3 cellular contexts compared by ENCODE assay signal in the genomic region with DNA sequence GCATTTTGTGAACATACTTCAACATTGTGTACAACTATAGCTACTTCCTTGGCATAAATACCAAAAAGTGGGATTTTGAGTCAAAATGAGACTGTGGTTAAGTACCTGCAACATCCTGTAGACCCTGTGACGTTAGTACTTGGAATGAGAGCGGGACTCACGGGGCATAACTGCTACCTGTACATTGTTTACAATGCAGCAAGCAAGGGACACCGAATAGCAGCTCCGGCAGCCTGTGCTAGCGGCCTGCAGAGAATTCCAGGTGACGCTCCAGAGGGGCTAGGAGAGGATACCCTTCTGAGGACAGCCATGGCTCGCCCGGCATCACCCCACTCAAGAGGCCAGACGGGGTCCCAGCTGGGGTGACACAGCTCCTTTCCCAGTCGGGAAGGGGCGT.
A peak's percentile ranks its signal among the peaks of the same experiment; 100 is the strongest.
TF ChIP-seq lines count a peak whose summit lies in the region.

No MANE protein-coding gene starts in this region.

TF ChIP-seq in A549, 52 proteins besides CTCF, POLR2A, EP300 and RAD21:
- no peak for TF ChIP-seq HOXB13 (CRISPR knock-in tag; IDR thresholded peaks at IDR 0.05; ENCODE audit: low read depth)
- no peak for TF ChIP-seq RCOR1 (IDR thresholded peaks at IDR 0.05; ENCODE audit: low read depth, low read length)
- TF ChIP-seq, protein P1, sequence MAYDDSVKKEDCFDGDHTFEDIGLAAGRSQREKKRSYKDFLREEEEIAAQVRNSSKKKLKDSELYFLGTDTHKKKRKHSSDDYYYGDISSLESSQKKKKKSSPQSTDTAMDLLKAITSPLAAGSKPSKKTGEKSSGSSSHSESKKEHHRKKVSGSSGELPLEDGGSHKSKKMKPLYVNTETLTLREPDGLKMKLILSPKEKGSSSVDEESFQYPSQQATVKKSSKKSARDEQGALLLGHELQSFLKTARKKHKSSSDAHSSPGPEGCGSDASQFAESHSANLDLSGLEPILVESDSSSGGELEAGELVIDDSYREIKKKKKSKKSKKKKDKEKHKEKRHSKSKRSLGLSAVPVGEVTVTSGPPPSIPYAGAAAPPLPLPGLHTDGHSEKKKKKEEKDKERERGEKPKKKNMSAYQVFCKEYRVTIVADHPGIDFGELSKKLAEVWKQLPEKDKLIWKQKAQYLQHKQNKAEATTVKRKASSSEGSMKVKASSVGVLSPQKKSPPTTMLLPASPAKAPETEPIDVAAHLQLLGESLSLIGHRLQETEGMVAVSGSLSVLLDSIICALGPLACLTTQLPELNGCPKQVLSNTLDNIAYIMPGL (CRISPR knock-in tag; IDR thresholded peaks at IDR 0.05; ENCODE audit: borderline replicate concordance), result no peak
- no peak for TF ChIP-seq JUN (IDR thresholded peaks at IDR 0.05)
- TF ChIP-seq, protein P2, sequence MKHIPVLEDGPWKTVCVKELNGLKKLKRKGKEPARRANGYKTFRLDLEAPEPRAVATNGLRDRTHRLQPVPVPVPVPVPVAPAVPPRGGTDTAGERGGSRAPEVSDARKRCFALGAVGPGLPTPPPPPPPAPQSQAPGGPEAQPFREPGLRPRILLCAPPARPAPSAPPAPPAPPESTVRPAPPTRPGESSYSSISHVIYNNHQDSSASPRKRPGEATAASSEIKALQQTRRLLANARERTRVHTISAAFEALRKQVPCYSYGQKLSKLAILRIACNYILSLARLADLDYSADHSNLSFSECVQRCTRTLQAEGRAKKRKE (CRISPR knock-in tag; IDR thresholded peaks at IDR 0.05; ENCODE audit: low read depth), result no peak
- no peak for TF ChIP-seq EHMT2 (IDR thresholded peaks at IDR 0.05; ENCODE audit: low read depth)
- TF ChIP-seq, protein P3, sequence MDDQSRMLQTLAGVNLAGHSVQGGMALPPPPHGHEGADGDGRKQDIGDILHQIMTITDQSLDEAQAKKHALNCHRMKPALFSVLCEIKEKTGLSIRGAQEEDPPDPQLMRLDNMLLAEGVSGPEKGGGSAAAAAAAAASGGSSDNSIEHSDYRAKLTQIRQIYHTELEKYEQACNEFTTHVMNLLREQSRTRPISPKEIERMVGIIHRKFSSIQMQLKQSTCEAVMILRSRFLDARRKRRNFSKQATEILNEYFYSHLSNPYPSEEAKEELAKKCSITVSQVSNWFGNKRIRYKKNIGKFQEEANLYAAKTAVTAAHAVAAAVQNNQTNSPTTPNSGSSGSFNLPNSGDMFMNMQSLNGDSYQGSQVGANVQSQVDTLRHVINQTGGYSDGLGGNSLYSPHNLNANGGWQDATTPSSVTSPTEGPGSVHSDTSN (IDR thresholded peaks at IDR 0.05), result no peak
- no peak for TF ChIP-seq FOSL2 (IDR thresholded peaks at IDR 0.05)
- no peak for TF ChIP-seq FOSL2 (CRISPR knock-in tag; IDR thresholded peaks at IDR 0.05)
- no peak for TF ChIP-seq MYC (IDR thresholded peaks at IDR 0.05; ENCODE audit: borderline replicate concordance, low read length)
- TF ChIP-seq CBX8 (IDR thresholded peaks at IDR 0.05), result no peak

TF ChIP-seq in GM23338, 12 proteins besides CTCF, POLR2A, EP300 and RAD21 (continues in another document):
- TF ChIP-seq POLR2AphosphoS5 (IDR thresholded peaks at IDR 0.05; ENCODE audit: low read depth), result no peak
- TF ChIP-seq ZNF331 (CRISPR knock-in tag; IDR thresholded peaks at IDR 0.05; ENCODE audit: low read depth), result no peak
- no peak for TF ChIP-seq ZNF114 (CRISPR knock-in tag; IDR thresholded peaks at IDR 0.05)
- TF ChIP-seq, protein P4, sequence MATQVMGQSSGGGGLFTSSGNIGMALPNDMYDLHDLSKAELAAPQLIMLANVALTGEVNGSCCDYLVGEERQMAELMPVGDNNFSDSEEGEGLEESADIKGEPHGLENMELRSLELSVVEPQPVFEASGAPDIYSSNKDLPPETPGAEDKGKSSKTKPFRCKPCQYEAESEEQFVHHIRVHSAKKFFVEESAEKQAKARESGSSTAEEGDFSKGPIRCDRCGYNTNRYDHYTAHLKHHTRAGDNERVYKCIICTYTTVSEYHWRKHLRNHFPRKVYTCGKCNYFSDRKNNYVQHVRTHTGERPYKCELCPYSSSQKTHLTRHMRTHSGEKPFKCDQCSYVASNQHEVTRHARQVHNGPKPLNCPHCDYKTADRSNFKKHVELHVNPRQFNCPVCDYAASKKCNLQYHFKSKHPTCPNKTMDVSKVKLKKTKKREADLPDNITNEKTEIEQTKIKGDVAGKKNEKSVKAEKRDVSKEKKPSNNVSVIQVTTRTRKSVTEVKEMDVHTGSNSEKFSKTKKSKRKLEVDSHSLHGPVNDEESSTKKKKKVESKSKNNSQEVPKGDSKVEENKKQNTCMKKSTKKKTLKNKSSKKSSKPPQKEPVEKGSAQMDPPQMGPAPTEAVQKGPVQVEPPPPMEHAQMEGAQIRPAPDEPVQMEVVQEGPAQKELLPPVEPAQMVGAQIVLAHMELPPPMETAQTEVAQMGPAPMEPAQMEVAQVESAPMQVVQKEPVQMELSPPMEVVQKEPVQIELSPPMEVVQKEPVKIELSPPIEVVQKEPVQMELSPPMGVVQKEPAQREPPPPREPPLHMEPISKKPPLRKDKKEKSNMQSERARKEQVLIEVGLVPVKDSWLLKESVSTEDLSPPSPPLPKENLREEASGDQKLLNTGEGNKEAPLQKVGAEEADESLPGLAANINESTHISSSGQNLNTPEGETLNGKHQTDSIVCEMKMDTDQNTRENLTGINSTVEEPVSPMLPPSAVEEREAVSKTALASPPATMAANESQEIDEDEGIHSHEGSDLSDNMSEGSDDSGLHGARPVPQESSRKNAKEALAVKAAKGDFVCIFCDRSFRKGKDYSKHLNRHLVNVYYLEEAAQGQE (IDR thresholded peaks at IDR 0.05; ENCODE audit: unreplicated experiment), result no peak
- TF ChIP-seq, protein P5, sequence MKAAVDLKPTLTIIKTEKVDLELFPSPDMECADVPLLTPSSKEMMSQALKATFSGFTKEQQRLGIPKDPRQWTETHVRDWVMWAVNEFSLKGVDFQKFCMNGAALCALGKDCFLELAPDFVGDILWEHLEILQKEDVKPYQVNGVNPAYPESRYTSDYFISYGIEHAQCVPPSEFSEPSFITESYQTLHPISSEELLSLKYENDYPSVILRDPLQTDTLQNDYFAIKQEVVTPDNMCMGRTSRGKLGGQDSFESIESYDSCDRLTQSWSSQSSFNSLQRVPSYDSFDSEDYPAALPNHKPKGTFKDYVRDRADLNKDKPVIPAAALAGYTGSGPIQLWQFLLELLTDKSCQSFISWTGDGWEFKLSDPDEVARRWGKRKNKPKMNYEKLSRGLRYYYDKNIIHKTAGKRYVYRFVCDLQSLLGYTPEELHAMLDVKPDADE (IDR thresholded peaks at IDR 0.05), result no peak
- no peak for TF ChIP-seq CREB1 (CRISPR knock-in tag; IDR thresholded peaks at IDR 0.05; ENCODE audit: low read depth)
- no peak for TF ChIP-seq JUNB (IDR thresholded peaks at IDR 0.05; ENCODE audit: unreplicated experiment)
- no peak for TF ChIP-seq EZH2phosphoT487 (IDR thresholded peaks at IDR 0.05; ENCODE audit: unreplicated experiment)
- no peak for TF ChIP-seq NANOG (IDR thresholded peaks at IDR 0.05; ENCODE audit: borderline replicate concordance)
- no peak for TF ChIP-seq EZH2 (IDR thresholded peaks at IDR 0.05; ENCODE audit: low read depth, unreplicated experiment)
- TF ChIP-seq STAT1 (IDR thresholded peaks at IDR 0.05; ENCODE audit: unreplicated experiment), result no peak

TF ChIP-seq in HepG2, 621 proteins besides CTCF, POLR2A, EP300 and RAD21 (continues in another document):
- TF ChIP-seq BCL6 (CRISPR knock-in tag; IDR thresholded peaks at IDR 0.05), result no peak
- no peak for TF ChIP-seq ZNF883 (CRISPR knock-in tag; IDR thresholded peaks at IDR 0.05; ENCODE audit: not compliant biosample characterization)
- TF ChIP-seq RCOR2 (CRISPR knock-in tag; IDR thresholded peaks at IDR 0.05), result no peak
- no peak for TF ChIP-seq ZNF75D (CRISPR knock-in tag; IDR thresholded peaks at IDR 0.05; ENCODE audit: borderline replicate concordance)
- no peak for TF ChIP-seq ZFP82 (CRISPR knock-in tag; IDR thresholded peaks at IDR 0.05; ENCODE audit: borderline replicate concordance)
- TF ChIP-seq, protein P6, sequence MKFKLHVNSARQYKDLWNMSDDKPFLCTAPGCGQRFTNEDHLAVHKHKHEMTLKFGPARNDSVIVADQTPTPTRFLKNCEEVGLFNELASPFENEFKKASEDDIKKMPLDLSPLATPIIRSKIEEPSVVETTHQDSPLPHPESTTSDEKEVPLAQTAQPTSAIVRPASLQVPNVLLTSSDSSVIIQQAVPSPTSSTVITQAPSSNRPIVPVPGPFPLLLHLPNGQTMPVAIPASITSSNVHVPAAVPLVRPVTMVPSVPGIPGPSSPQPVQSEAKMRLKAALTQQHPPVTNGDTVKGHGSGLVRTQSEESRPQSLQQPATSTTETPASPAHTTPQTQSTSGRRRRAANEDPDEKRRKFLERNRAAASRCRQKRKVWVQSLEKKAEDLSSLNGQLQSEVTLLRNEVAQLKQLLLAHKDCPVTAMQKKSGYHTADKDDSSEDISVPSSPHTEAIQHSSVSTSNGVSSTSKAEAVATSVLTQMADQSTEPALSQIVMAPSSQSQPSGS (CRISPR knock-in tag; IDR thresholded peaks at IDR 0.05), result 0 out of 2 replicates have a peak, but pooled peaks have one; percentile 3
- TF ChIP-seq ZNF329 (CRISPR knock-in tag; IDR thresholded peaks at IDR 0.05; ENCODE audit: low read depth), result no peak
- TF ChIP-seq SALL2 (CRISPR knock-in tag; IDR thresholded peaks at IDR 0.05), result no peak
- TF ChIP-seq KAT2B (IDR thresholded peaks at IDR 0.05; ENCODE audit: borderline replicate concordance, low read depth, low read length), result no peak
- TF ChIP-seq ISL2 (CRISPR knock-in tag; IDR thresholded peaks at IDR 0.05), result 0 out of 2 replicates have a peak, but pooled peaks have one; percentile 9
- TF ChIP-seq IKZF4 (CRISPR knock-in tag; IDR thresholded peaks at IDR 0.05; ENCODE audit: borderline replicate concordance, low read depth, not compliant biosample characterization), result no peak
- TF ChIP-seq, protein P7, sequence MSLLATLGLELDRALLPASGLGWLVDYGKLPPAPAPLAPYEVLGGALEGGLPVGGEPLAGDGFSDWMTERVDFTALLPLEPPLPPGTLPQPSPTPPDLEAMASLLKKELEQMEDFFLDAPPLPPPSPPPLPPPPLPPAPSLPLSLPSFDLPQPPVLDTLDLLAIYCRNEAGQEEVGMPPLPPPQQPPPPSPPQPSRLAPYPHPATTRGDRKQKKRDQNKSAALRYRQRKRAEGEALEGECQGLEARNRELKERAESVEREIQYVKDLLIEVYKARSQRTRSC (CRISPR knock-in tag; IDR thresholded peaks at IDR 0.05; ENCODE audit: low read depth), result no peak
- TF ChIP-seq, protein P8, sequence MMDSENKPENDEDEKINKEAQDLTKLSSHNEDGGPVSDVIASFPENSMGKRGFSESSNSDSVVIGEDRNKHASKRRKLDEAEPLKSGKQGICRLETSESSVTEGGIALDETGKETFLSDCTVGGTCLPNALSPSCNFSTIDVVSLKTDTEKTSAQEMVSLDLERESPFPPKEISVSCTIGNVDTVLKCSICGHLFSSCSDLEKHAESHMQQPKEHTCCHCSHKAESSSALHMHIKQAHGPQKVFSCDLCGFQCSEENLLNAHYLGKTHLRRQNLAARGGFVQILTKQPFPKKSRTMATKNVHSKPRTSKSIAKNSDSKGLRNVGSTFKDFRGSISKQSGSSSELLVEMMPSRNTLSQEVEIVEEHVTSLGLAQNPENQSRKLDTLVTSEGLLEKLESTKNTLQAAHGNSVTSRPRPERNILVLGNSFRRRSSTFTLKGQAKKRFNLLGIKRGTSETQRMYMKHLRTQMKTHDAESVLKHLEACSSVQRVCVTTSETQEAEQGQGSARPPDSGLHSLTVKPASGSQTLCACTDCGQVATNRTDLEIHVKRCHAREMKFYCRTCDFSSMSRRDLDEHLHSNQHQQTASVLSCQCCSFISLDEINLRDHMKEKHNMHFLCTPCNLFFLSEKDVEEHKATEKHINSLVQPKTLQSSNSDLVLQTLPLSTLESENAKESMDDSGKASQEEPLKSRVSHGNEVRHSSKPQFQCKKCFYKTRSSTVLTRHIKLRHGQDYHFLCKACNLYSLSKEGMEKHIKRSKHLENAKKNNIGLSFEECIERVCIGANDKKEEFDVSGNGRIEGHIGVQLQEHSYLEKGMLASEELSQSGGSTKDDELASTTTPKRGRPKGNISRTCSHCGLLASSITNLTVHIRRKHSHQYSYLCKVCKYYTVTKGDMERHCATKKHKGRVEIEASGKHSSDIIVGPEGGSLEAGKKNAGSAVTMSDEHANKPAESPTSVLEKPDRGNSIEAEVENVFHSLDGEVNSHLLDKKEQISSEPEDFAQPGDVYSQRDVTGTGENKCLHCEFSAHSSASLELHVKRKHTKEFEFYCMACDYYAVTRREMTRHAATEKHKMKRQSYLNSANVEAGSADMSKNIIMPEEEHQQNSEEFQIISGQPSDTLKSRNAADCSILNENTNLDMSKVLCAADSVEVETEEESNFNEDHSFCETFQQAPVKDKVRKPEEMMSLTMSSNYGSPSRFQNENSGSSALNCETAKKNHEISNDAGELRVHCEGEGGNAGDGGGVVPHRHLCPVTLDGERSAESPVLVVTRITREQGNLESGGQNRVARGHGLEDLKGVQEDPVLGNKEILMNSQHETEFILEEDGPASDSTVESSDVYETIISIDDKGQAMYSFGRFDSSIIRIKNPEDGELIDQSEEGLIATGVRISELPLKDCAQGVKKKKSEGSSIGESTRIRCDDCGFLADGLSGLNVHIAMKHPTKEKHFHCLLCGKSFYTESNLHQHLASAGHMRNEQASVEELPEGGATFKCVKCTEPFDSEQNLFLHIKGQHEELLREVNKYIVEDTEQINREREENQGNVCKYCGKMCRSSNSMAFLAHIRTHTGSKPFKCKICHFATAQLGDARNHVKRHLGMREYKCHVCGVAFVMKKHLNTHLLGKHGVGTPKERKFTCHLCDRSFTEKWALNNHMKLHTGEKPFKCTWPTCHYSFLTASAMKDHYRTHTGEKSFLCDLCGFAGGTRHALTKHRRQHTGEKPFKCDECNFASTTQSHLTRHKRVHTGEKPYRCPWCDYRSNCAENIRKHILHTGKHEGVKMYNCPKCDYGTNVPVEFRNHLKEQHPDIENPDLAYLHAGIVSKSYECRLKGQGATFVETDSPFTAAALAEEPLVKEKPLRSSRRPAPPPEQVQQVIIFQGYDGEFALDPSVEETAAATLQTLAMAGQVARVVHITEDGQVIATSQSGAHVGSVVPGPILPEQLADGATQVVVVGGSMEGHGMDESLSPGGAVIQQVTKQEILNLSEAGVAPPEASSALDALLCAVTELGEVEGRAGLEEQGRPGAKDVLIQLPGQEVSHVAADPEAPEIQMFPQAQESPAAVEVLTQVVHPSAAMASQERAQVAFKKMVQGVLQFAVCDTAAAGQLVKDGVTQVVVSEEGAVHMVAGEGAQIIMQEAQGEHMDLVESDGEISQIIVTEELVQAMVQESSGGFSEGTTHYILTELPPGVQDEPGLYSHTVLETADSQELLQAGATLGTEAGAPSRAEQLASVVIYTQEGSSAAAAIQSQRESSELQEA (CRISPR knock-in tag; IDR thresholded peaks at IDR 0.05; ENCODE audit: not compliant biosample characterization), result no peak
